ENCODE assay signal across 10 cellular contexts in the genomic region with DNA sequence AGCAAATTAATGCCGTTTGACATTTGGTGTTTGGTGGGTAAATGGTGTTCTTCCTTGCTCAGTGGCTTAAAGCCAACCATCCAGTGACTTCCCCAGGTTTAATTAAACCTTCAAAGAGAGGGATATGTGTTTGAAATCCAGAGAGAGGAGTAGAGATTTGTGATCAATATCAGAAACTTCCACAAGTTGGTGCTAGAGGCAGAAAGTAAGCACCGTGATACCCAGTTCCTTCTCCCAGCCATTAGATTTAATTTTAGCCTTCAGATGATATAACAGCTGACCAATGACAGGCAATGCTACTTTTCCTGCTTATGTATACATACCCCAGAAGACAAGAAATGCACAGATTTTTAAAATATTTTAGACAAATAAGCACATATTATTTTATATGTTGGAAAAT.
DNase-seq lines count a peak whose midpoint lies in the region; ATAC-seq and TF ChIP-seq lines count a peak whose summit lies in the region.
"Had no signal": no experiment of that assay in that cellular context is flagged by ENCODE, and none has a peak within 500 bp of the region (broad histone marks: within the 10 kb centered on the region; RNA-seq: fewer than 3 reads in every experiment).

No MANE protein-coding gene starts in this region.

- H3K4me1 ChIP-seq in upper lobe of right lung, result no peaks in the 10 kb centered on the region
- H3K4me1 ChIP-seq: SJCRH30, transverse colon had no signal

- no peak overlapping the region for H3K27ac ChIP-seq in upper lobe of right lung
- H3K27ac ChIP-seq: SJCRH30, transverse colon had no signal

- H3K4me3 ChIP-seq in astrocyte of the cerebellum (ENCODE audit: low read depth, low read length) (no peak overlapping the region), kidney epithelial cell (ENCODE audit: low read depth, low read length) (no peak overlapping the region), upper lobe of right lung (no peak overlapping the region)
- H3K4me3 ChIP-seq: SJCRH30, transverse colon had no signal

- peak; percentile 12 for DNase-seq in AG20443 (ENCODE audit: low spot score)
- DNase-seq in NCI-H1092 (lab: John Stamatoyannopoulos, UW), result peak; percentile 29
- DNase-seq in astrocyte of the cerebellum (ENCODE audit: low read depth), result peak; percentile 8
- DNase-seq in kidney epithelial cell (ENCODE audit: low read depth), result no peak
- no peak for DNase-seq in NCI-H1436 (lab: John Stamatoyannopoulos, UW)
- no peak for DNase-seq in NOMO-1 treated with dmso at 0.1 percent for 144 hours (lab: John Stamatoyannopoulos, UW; ENCODE audit: unreplicated experiment)
- DNase-seq in activated naive CD8-positive, alpha-beta T cell treated with anti-CD3 and anti-CD28 coated beads, Interleukin-2, amount 50 U/mL, for 24 hours, result no peak
- DNase-seq in upper lobe of right lung, result no peak
- DNase-seq: transverse colon had no signal

- intact Hi-C loops in upper lobe of right lung (cut with DNase I), result no loop called here

- H3K27ac Mint-ChIP-seq in activated naive CD8-positive, alpha-beta T cell treated with anti-CD3 and anti-CD28 coated beads, Interleukin-2, amount 50 U/mL, for 24 hours, result no peak overlapping the region

- H3K36me3 Mint-ChIP-seq in activated naive CD8-positive, alpha-beta T cell treated with anti-CD3 and anti-CD28 coated beads, Interleukin-2, amount 50 U/mL, for 24 hours (ENCODE audit: low read depth), result no peaks in the 10 kb centered on the region

- H3K27me3 Mint-ChIP-seq in activated naive CD8-positive, alpha-beta T cell treated with anti-CD3 and anti-CD28 coated beads, Interleukin-2, amount 50 U/mL, for 24 hours, result no peaks in the 10 kb centered on the region

- peaks cover 12% of the 10 kb centered on the region for H3K9me3 Mint-ChIP-seq in activated naive CD8-positive, alpha-beta T cell treated with anti-CD3 and anti-CD28 coated beads, Interleukin-2, amount 50 U/mL, for 24 hours

- H3K36me3 ChIP-seq in kidney epithelial cell (ENCODE audit: control insufficient read depth, insufficient read depth, low read length), result no peaks in the 10 kb centered on the region
- H3K36me3 ChIP-seq in upper lobe of right lung, result no peaks in the 10 kb centered on the region
- H3K36me3 ChIP-seq: SJCRH30, transverse colon had no signal

- TF ChIP-seq CTCF in astrocyte of the cerebellum (IDR thresholded peaks at IDR 0.05; ENCODE audit: low read depth, low read length, missing control alignments), result peak; percentile 72
- TF ChIP-seq CTCF in kidney epithelial cell (IDR thresholded peaks at IDR 0.05; ENCODE audit: insufficient read depth, low read length, poor library complexity, severe bottlenecking), result peak; percentile 61
- TF ChIP-seq CTCF in upper lobe of right lung (IDR thresholded peaks at IDR 0.05), result no peak

- in situ Hi-C loops in astrocyte of the cerebellum (cut with HindIII; ENCODE audit: low sequenced_read_pairs), result no loop called here

- no peak for ATAC-seq in activated naive CD8-positive, alpha-beta T cell treated with anti-CD3 and anti-CD28 coated beads, Interleukin-2, amount 50 U/mL, for 24 hours
- no peak for ATAC-seq in upper lobe of right lung

- no peaks in the 10 kb centered on the region for H3K9me3 ChIP-seq in upper lobe of right lung
- H3K9me3 ChIP-seq: SJCRH30, transverse colon had no signal

- H3K27me3 ChIP-seq in kidney epithelial cell (ENCODE audit: control insufficient read depth, insufficient read depth, low read length) (no peaks in the 10 kb centered on the region), upper lobe of right lung (no peaks in the 10 kb centered on the region)
- H3K27me3 ChIP-seq: SJCRH30, transverse colon had no signal

- no peaks in the 10 kb centered on the region for H3K4me1 Mint-ChIP-seq in activated naive CD8-positive, alpha-beta T cell treated with anti-CD3 and anti-CD28 coated beads, Interleukin-2, amount 50 U/mL, for 24 hours

- no peak overlapping the region for H3K4me3 Mint-ChIP-seq in activated naive CD8-positive, alpha-beta T cell treated with anti-CD3 and anti-CD28 coated beads, Interleukin-2, amount 50 U/mL, for 24 hours

Comparison
In these comparisons a context has a peak if more than half of its experiments do, and no peak if none do; other contexts are left out.
1. DNase-seq: peak in AG20443 (single experiment), NCI-H1092 (single experiment) and astrocyte of the cerebellum (single experiment); none in kidney epithelial cell (single experiment), NCI-H1436 (single experiment), NOMO-1 treated with dmso at 0.1 percent for 144 hours (single experiment), activated naive CD8-positive, alpha-beta T cell treated with anti-CD3 and anti-CD28 coated beads, Interleukin-2, amount 50 U/mL, for 24 hours (single experiment) and upper lobe of right lung (single experiment).